Comparison of ENCODE assay signal across 30 cellular contexts in genomic region chr22:45229181-45229580, GRCh38. TPM values are rescaled to one million over a fixed set of nuclear protein-coding genes. Genes with fewer than 3 reads are reported as not detected.
"Had no signal": no experiment of that assay in that cellular context is flagged by ENCODE, and none has a peak within 500 bp of the region (broad histone marks: within the 10 kb centered on the region; RNA-seq: fewer than 3 reads in every experiment).

No MANE protein-coding gene starts in this region.

- ATAC-seq: activated CD8-positive, alpha-beta T cell treated with anti-CD3 and anti-CD28 coated beads, Interleukin-2, amount 10 ng/mL, durations not matched to agents 7 days and 5 days; body of pancreas; SK-N-SH treated with all-trans-retinoic acid at 6 μM for 48 hours had no signal

- H3K4me3 Mint-ChIP-seq: activated CD8-positive, alpha-beta T cell treated with anti-CD3 and anti-CD28 coated beads, Interleukin-2, amount 10 ng/mL, durations not matched to agents 7 days and 5 days; activated naive CD4-positive, alpha-beta T cell treated with anti-CD3 and anti-CD28 coated beads, Interleukin-2, amount 50 U/mL, for 24 hours; activated T-helper 1 cell treated with anti-CD3 and anti-CD28 coated beads, Interleukin-12 subunit alpha, Interleukin-12 subunit beta, Interleukin-2, Interleukin-4 antibody, amounts not matched to agents 30 ng/mL and 10 ng/mL and 1 ng/mL, durations not matched to agents 14 hours and 24 hours and 36 hours; central memory CD8-positive, alpha-beta T cell; T-helper 2 cell treated with Interferon-gamma antibody and Interleukin-4, amounts not matched to agents 5 μg/mL and 100 μg/mL, for 36 hours had no signal

- H3K27me3 Mint-ChIP-seq: activated naive CD4-positive, alpha-beta T cell treated with anti-CD3 and anti-CD28 coated beads, Interleukin-2, amount 50 U/mL, for 24 hours; central memory CD8-positive, alpha-beta T cell had no signal

- H3K27ac ChIP-seq: body of pancreas, KMS-11, Peyer's patch, SJSA1 had no signal

- H3K27ac Mint-ChIP-seq: activated CD8-positive, alpha-beta T cell treated with anti-CD3 and anti-CD28 coated beads, Interleukin-2, amount 10 ng/mL, durations not matched to agents 7 days and 5 days; activated naive CD4-positive, alpha-beta T cell treated with anti-CD3 and anti-CD28 coated beads, Interleukin-2, amount 50 U/mL, for 24 hours; activated T-helper 1 cell treated with anti-CD3 and anti-CD28 coated beads, Interleukin-12 subunit alpha, Interleukin-12 subunit beta, Interleukin-2, Interleukin-4 antibody, amounts not matched to agents 30 ng/mL and 10 ng/mL and 1 ng/mL, durations not matched to agents 14 hours and 24 hours and 36 hours; T-helper 2 cell treated with Interferon-gamma antibody and Interleukin-4, amounts not matched to agents 5 μg/mL and 100 μg/mL, for 36 hours had no signal

- H3K36me3 ChIP-seq: Peyer's patch had no signal

- DNase-seq: activated CD4-positive, alpha-beta T cell treated with anti-CD3 and anti-CD28 coated beads for 48 hours; activated CD4-positive, alpha-beta T cell treated with anti-CD3 and anti-CD28 coated beads, Interleukin-2, amount 50 U/mL, for 4 hours; activated CD4-positive, CD25-positive, alpha-beta regulatory T cell treated with anti-CD3 and anti-CD28 coated beads, Interleukin-2, amount 50 U/mL, for 72 hours; activated CD8-positive, alpha-beta memory T cell treated with anti-CD3 and anti-CD28 coated beads, Interleukin-2, amount 50 U/mL, for 48 hours; activated CD8-positive, alpha-beta T cell treated with anti-CD3 and anti-CD28 coated beads, Interleukin-2, amount 10 ng/mL, durations not matched to agents 7 days and 5 days; activated effector memory CD4-positive, alpha-beta T cell treated with Interleukin-2 at 50 U/mL for 16 hours; activated naive CD4-positive, alpha-beta T cell; activated T-cell treated with anti-CD3 and anti-CD28 coated beads, Interleukin-2, amount 50 U/mL, for 1 hour; aorta; body of pancreas; MG63; MV-4-11; NCI-H1092 treated with DMSO at 0.1 percent for 48 hours; NCI-H1417 treated with DMSO at 0.1 percent for 48 hours; NCI-H1694 treated with DMSO at 0.1 percent for 48 hours; NCI-H2029 treated with DMSO at 0.1 percent for 48 hours; NCI-H345; NCI-H510A; NCI-H69; Peyer's patch; SHP77; SW 1271 had no signal

- H3K4me3 ChIP-seq: body of pancreas, MG63, Peyer's patch, SJSA1 had no signal

- H3K27me3 ChIP-seq: body of pancreas, MG63, Peyer's patch, SJSA1 had no signal

- H3K4me2 ChIP-seq: KMS-11 had no signal

- H3K9me3 ChIP-seq: body of pancreas, MG63, Peyer's patch, SJSA1 had no signal

- H3K9me3 Mint-ChIP-seq: activated naive CD4-positive, alpha-beta T cell treated with anti-CD3 and anti-CD28 coated beads, Interleukin-2, amount 50 U/mL, for 24 hours; activated T-helper 1 cell treated with anti-CD3 and anti-CD28 coated beads, Interleukin-12 subunit alpha, Interleukin-12 subunit beta, Interleukin-2, Interleukin-4 antibody, amounts not matched to agents 30 ng/mL and 10 ng/mL and 1 ng/mL, durations not matched to agents 14 hours and 24 hours and 36 hours; central memory CD8-positive, alpha-beta T cell; T-helper 2 cell treated with Interferon-gamma antibody and Interleukin-4, amounts not matched to agents 5 μg/mL and 100 μg/mL, for 36 hours had no signal

- H3K36me3 Mint-ChIP-seq: activated naive CD4-positive, alpha-beta T cell treated with anti-CD3 and anti-CD28 coated beads, Interleukin-2, amount 50 U/mL, for 24 hours had no signal

RNA-seq across cellular contexts. Expression of gene UPK3A, which starts 55.6 kb away (rescaled TPM):
- total RNA-seq: activated CD8-positive, alpha-beta T cell treated with anti-CD3 and anti-CD28 coated beads, Interleukin-2, amount 10 ng/mL, durations not matched to agents 7 days and 5 days; activated T-helper 1 cell treated with anti-CD3 and anti-CD28 coated beads, Interleukin-12 subunit alpha, Interleukin-12 subunit beta, Interleukin-2, Interleukin-4 antibody, amounts not matched to agents 30 ng/mL and 10 ng/mL and 1 ng/mL, durations not matched to agents 14 hours and 24 hours and 36 hours; aorta; body of pancreas; SJSA1; T-helper 1 cell treated with Interleukin-12 subunit alpha and Interleukin-12 subunit beta and Interleukin-4 antibody, amounts not matched to agents 30 ng/mL and 1 ng/mL, for 36 hours had no signal
